In genomic region chr1:207828046-207828445, GRCh38 we compare ENCODE assay signal across 9 cellular contexts.
DNase-seq lines count a peak whose midpoint lies in the region; ATAC-seq and TF ChIP-seq lines count a peak whose summit lies in the region.
"Had no signal": no experiment of that assay in that cellular context is flagged by ENCODE, and none has a peak within 500 bp of the region (broad histone marks: within the 10 kb centered on the region; RNA-seq: fewer than 3 reads in every experiment).

No MANE protein-coding gene starts in this region.

- H3K27ac ChIP-seq in 22Rv1 = peak overlapping the region; percentile 88

- peaks cover 36 to 81% (median 51%) of the 10 kb centered on the region in 3 donors for H3K4me1 Mint-ChIP-seq in IgD-negative memory B cell
- H3K4me1 Mint-ChIP-seq in central memory CD8-positive, alpha-beta T cell = peaks cover 78% of the 10 kb centered on the region
- peaks cover 55 to 97% (median 92%) of the 10 kb centered on the region in 4 donors for H3K4me1 Mint-ChIP-seq in naive thymus-derived CD8-positive, alpha-beta T cell

- H3K9me3 Mint-ChIP-seq in IgD-negative memory B cell = peaks cover 0 to 2% (median 0%) of the 10 kb centered on the region in 3 donors
- H3K9me3 Mint-ChIP-seq in central memory CD8-positive, alpha-beta T cell = peaks cover 6% of the 10 kb centered on the region
- peaks cover 0 to 5% (median 0%) of the 10 kb centered on the region in 9 donors for H3K9me3 Mint-ChIP-seq in naive thymus-derived CD8-positive, alpha-beta T cell

- POLR2A ChIA-PET in naive thymus-derived CD8-positive, alpha-beta T cell (lab: Charles Lee) = interaction anchor here (0.6 to 14.5 kb wide), 5 partner anchors 10 to 119 kb away, joined by 3 to 462 read pairs (median 5); no protein-coding TSS in a partner anchor

- no peaks in the 10 kb centered on the region for H3K36me3 Mint-ChIP-seq in IgD-negative memory B cell
- peaks cover 25% of the 10 kb centered on the region for H3K36me3 Mint-ChIP-seq in central memory CD8-positive, alpha-beta T cell (ENCODE audit: insufficient read depth)
- H3K36me3 Mint-ChIP-seq in naive thymus-derived CD8-positive, alpha-beta T cell = peaks cover 3 to 4% (median 4%) of the 10 kb centered on the region in 3 donors

- DNase-seq in central memory CD8-positive, alpha-beta T cell (ENCODE audit: low spot score in 2 of 2) = no peak
- DNase-seq in naive thymus-derived CD8-positive, alpha-beta T cell = no peak
- DNase-seq in NCI-H2081 treated with DMSO at 0.1 percent for 48 hours (lab: John Stamatoyannopoulos, UW) (no peak), anterior cingulate cortex (lab: John Stamatoyannopoulos, UW) (no peak), T-helper 9 cell (no peak)
- DNase-seq in activated CD4-positive, CD25-positive, alpha-beta regulatory T cell treated with anti-CD3 and anti-CD28 coated beads, Interleukin-2, amount 50 U/mL, for 72 hours = no peak
- DNase-seq: SHP77 treated with DMSO at 0.1 percent for 48 hours had no signal

- H3K27me3 Mint-ChIP-seq in IgD-negative memory B cell = no peaks in the 10 kb centered on the region
- peaks cover 10% of the 10 kb centered on the region for H3K27me3 Mint-ChIP-seq in central memory CD8-positive, alpha-beta T cell
- peaks cover 0 to 6% (median 2%) of the 10 kb centered on the region in 5 donors for H3K27me3 Mint-ChIP-seq in naive thymus-derived CD8-positive, alpha-beta T cell

- ATAC-seq in central memory CD8-positive, alpha-beta T cell (replicated peaks; ENCODE audit: extremely low read depth, poor library complexity, severe bottlenecking) = no peak
- ATAC-seq in naive thymus-derived CD8-positive, alpha-beta T cell = no peak

- peak overlapping the region in 3 of 4 donors; percentile 10 to 51 (median 50) for H3K4me3 Mint-ChIP-seq in IgD-negative memory B cell
- H3K4me3 Mint-ChIP-seq in central memory CD8-positive, alpha-beta T cell = no peak overlapping the region
- H3K4me3 Mint-ChIP-seq in naive thymus-derived CD8-positive, alpha-beta T cell = peak overlapping the region in 3 of 10 donors; percentile 11 to 50 (median 39)

- peak overlapping the region; percentile 37 to 86 (median 67) for H3K27ac Mint-ChIP-seq in IgD-negative memory B cell
- peak overlapping the region; percentile 99 for H3K27ac Mint-ChIP-seq in central memory CD8-positive, alpha-beta T cell (ENCODE audit: low read depth)
- H3K27ac Mint-ChIP-seq in naive thymus-derived CD8-positive, alpha-beta T cell = peak overlapping the region; percentile 72 to 100 (median 98)

- no peak for TF ChIP-seq CTCF in 22Rv1 (IDR thresholded peaks at IDR 0.05)
